Comparison of ENCODE assay signal across 1 cellular context in the genomic region with DNA sequence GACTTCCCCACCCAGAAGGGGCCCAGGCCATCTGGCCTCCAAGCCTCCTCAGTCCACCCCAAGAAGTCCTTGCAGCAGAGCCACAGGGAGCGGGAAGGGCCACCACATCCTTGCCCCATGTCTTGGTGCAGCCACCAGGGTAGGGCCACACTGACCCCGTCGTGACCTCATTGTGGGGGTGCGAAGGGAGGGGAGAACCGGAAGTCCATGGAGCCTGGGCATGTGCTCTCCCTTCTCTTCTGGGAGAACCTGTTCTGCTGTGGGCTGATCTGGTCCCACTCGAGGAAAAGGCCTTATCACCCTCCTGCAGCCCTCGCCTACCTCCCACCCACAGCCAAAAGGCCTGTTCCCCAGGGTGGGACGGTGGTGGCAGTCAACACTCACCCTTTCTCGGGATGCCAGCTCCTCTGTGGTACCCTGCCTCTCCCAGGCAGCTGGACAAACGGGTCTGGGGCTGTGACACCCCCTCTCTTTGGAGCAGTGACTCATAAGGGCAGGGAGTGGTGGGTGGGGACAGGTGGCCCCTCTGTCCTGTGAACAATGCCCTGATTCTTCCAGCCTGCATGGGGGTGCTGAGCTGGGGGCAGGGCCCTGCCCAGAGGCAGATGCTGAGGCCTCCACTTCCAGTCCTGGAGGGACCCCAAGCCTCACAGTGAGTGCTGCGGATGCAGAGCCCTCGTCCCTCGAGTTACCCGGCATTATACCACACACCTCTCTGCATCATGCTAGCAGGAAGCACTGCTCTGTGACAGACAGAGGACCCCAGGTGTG.
TF ChIP-seq lines count a peak whose summit lies in the region.

No MANE protein-coding gene starts in this region.

TF ChIP-seq in A549, 52 proteins besides CTCF, POLR2A, EP300 and RAD21 (continued from another document):
- TF ChIP-seq, protein P1, sequence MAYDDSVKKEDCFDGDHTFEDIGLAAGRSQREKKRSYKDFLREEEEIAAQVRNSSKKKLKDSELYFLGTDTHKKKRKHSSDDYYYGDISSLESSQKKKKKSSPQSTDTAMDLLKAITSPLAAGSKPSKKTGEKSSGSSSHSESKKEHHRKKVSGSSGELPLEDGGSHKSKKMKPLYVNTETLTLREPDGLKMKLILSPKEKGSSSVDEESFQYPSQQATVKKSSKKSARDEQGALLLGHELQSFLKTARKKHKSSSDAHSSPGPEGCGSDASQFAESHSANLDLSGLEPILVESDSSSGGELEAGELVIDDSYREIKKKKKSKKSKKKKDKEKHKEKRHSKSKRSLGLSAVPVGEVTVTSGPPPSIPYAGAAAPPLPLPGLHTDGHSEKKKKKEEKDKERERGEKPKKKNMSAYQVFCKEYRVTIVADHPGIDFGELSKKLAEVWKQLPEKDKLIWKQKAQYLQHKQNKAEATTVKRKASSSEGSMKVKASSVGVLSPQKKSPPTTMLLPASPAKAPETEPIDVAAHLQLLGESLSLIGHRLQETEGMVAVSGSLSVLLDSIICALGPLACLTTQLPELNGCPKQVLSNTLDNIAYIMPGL (CRISPR knock-in tag; IDR thresholded peaks at IDR 0.05; ENCODE audit: borderline replicate concordance) = no peak
